Comparison of ENCODE assay signal across 1 cellular context in genomic region chr17:81066072-81066471, GRCh38.
TF ChIP-seq lines count a peak whose summit lies in the region.

No MANE protein-coding gene starts in this region.

TF ChIP-seq in GM23338, 12 proteins besides CTCF, POLR2A, EP300 and RAD21 (continued from another document):
- TF ChIP-seq ZNF462 (CRISPR knock-in tag; IDR thresholded peaks at IDR 0.05) = no peak
